1 cellular context compared by ENCODE assay signal in genomic region chr1:236465959-236466303, GRCh38.
A peak's percentile ranks its signal among the peaks of the same experiment; 100 is the strongest.
TF ChIP-seq lines count a peak whose summit lies in the region.

No MANE protein-coding gene starts in this region.

TF ChIP-seq in GM12878, 131 proteins besides CTCF, POLR2A, EP300 and RAD21 (continued from another document):
- peak; percentile 2 for TF ChIP-seq SKIL (IDR thresholded peaks at IDR 0.05; ENCODE audit: low read depth, poor library complexity, severe bottlenecking)
- no peak for TF ChIP-seq SREBF1 (IDR thresholded peaks at IDR 0.05; ENCODE audit: low read length)
- TF ChIP-seq IKZF2 (IDR thresholded peaks at IDR 0.05): peak; percentile 58 to 69; a peak in 3 of 4 replicates
- no peak for TF ChIP-seq RBBP5 (conservative IDR thresholded peaks at IDR 0.05)
- 0 out of 2 replicates have a peak, but pooled peaks have one; percentile 7 for TF ChIP-seq ZNF217 (IDR thresholded peaks at IDR 0.05)
- peak; percentile 65 for TF ChIP-seq EED (IDR thresholded peaks at IDR 0.05; ENCODE audit: low read depth)
- 0 out of 2 replicates have a peak, but pooled peaks have one; percentile 45 for TF ChIP-seq PAX5 (IDR thresholded peaks at IDR 0.05; ENCODE audit: borderline replicate concordance, low read depth, low read length)
- no peak for TF ChIP-seq STAT1 (conservative IDR thresholded peaks at IDR 0.05)
- no peak for TF ChIP-seq MEF2B (IDR thresholded peaks at IDR 0.05; ENCODE audit: partially characterized antibody, poor library complexity, severe bottlenecking)
- no peak for TF ChIP-seq BCLAF1 (IDR thresholded peaks at IDR 0.05)
- no peak for TF ChIP-seq CBX3 (IDR thresholded peaks at IDR 0.05; ENCODE audit: borderline replicate concordance, low read depth)
- no peak for TF ChIP-seq STAT3 (IDR thresholded peaks at IDR 0.05; ENCODE audit: low read depth, low read length)
- peak; percentile 38; the same call in 1 of the 2 replicates for TF ChIP-seq ATF2 (IDR thresholded peaks at IDR 0.05; ENCODE audit: low read length)
